ENCODE assay signal across 18 cellular contexts in genomic region chr19:17330546-17331253, GRCh38. TPM values are rescaled to one million over a fixed set of nuclear protein-coding genes. Genes with fewer than 3 reads are reported as not detected.
DNase-seq lines count a peak whose midpoint lies in the region; ATAC-seq and TF ChIP-seq lines count a peak whose summit lies in the region.
"Had no signal": no experiment of that assay in that cellular context is flagged by ENCODE, and none has a peak within 500 bp of the region (broad histone marks: within the 10 kb centered on the region; RNA-seq: fewer than 3 reads in every experiment).

No MANE protein-coding gene starts in this region.

- peaks cover 4% of the 10 kb centered on the region for H3K27me3 Mint-ChIP-seq in activated CD8-positive, alpha-beta T cell treated with anti-CD3 and anti-CD28 coated beads, Interleukin-2, amount 10 ng/mL, durations not matched to agents 7 days and 5 days (ENCODE audit: low read depth)
- no peaks in the 10 kb centered on the region for H3K27me3 Mint-ChIP-seq in activated CD8-positive, alpha-beta T cell treated with anti-CD3 and anti-CD28 coated beads for 36 hours
- H3K27me3 Mint-ChIP-seq in immature natural killer cell (ENCODE audit: low read depth in 3 of 3) = peaks cover 0 to 9% (median 8%) of the 10 kb centered on the region in 3 donors
- peaks cover 39% of the 10 kb centered on the region for H3K27me3 Mint-ChIP-seq in stimulated activated memory B cell treated with anti-CD40 and anti-IgM and Interleukin-4, amounts not matched to agents 10 μg/mL and 1 μg/mL and 100 μg/mL, for 72 hours
- peaks cover 15% of the 10 kb centered on the region for H3K27me3 Mint-ChIP-seq in progenitor cell of endocrine pancreas

- POLR2A ChIA-PET in activated CD8-positive, alpha-beta T cell treated with anti-CD3 and anti-CD28 coated beads, Interleukin-2, amount 10 ng/mL, durations not matched to agents 7 days and 5 days (lab: Charles Lee) = interaction anchor here (0.5 kb wide), 1 partner anchor 519 kb away, joined by 3 read pairs; no protein-coding TSS in a partner anchor
- POLR2A ChIA-PET in activated CD8-positive, alpha-beta T cell treated with anti-CD3 and anti-CD28 coated beads for 36 hours (lab: Charles Lee) = interaction anchor here (0.7 to 1.4 kb wide), 3 partner anchors 9 to 28 kb away, joined by 3 to 5 read pairs (median 3); partner anchors contain the start of genes ABHD8 and MRPL34
- POLR2A ChIA-PET in RWPE1 (lab: Yijun Ruan, JAX; ENCODE audit: low non-redundant PET) = no interaction called here

- CTCF ChIA-PET in activated CD8-positive, alpha-beta T cell treated with anti-CD3 and anti-CD28 coated beads, Interleukin-2, amount 10 ng/mL, durations not matched to agents 7 days and 5 days (lab: Charles Lee) = interaction anchor here (1.1 kb wide), 2 partner anchors 12 to 24 kb away, joined by 3 to 5 read pairs; no protein-coding TSS in a partner anchor
- CTCF ChIA-PET in activated CD8-positive, alpha-beta T cell treated with anti-CD3 and anti-CD28 coated beads for 36 hours (lab: Charles Lee) = interaction anchor here (0.8 to 1.7 kb wide), 2 partner anchors 25 to 55 kb away, joined by 3 to 5 read pairs; partner anchors contain the start of gene MRPL34
- CTCF ChIA-PET in RWPE1 (lab: Yijun Ruan, JAX) = interaction anchor here (0.7 kb wide), 2 partner anchors 59 to 232 kb away, joined by 3 read pairs; no protein-coding TSS in a partner anchor

- intact Hi-C loops in activated CD8-positive, alpha-beta T cell treated with anti-CD3 and anti-CD28 coated beads for 36 hours (cut with micrococcal nuclease) = no loop called here

- peaks cover 16% of the 10 kb centered on the region for H3K36me3 Mint-ChIP-seq in activated CD8-positive, alpha-beta T cell treated with anti-CD3 and anti-CD28 coated beads, Interleukin-2, amount 10 ng/mL, durations not matched to agents 7 days and 5 days (ENCODE audit: low read depth)
- H3K36me3 Mint-ChIP-seq in activated CD8-positive, alpha-beta T cell treated with anti-CD3 and anti-CD28 coated beads for 36 hours (ENCODE audit: low read depth) = no peaks in the 10 kb centered on the region
- H3K36me3 Mint-ChIP-seq in immature natural killer cell = peaks cover 0 to 3% (median 0%) of the 10 kb centered on the region in 3 donors
- H3K36me3 Mint-ChIP-seq in stimulated activated memory B cell treated with anti-CD40 and anti-IgM and Interleukin-4, amounts not matched to agents 10 μg/mL and 1 μg/mL and 100 μg/mL, for 72 hours = no peaks in the 10 kb centered on the region
- H3K36me3 Mint-ChIP-seq in progenitor cell of endocrine pancreas (ENCODE audit: insufficient read depth) = peaks cover 17% of the 10 kb centered on the region

- H3K4me1 Mint-ChIP-seq in activated CD8-positive, alpha-beta T cell treated with anti-CD3 and anti-CD28 coated beads, Interleukin-2, amount 10 ng/mL, durations not matched to agents 7 days and 5 days (ENCODE audit: low read depth) = peaks cover 33% of the 10 kb centered on the region
- peaks cover 24% of the 10 kb centered on the region for H3K4me1 Mint-ChIP-seq in activated CD8-positive, alpha-beta T cell treated with anti-CD3 and anti-CD28 coated beads for 36 hours (ENCODE audit: low read depth)
- H3K4me1 Mint-ChIP-seq in immature natural killer cell (peaks cover 18 to 31% of the 10 kb centered on the region in 2 donors), progenitor cell of endocrine pancreas (ENCODE audit: low read depth) (peaks cover 6% of the 10 kb centered on the region)
- H3K4me1 Mint-ChIP-seq in stimulated activated memory B cell treated with anti-CD40 and anti-IgM and Interleukin-4, amounts not matched to agents 10 μg/mL and 1 μg/mL and 100 μg/mL, for 72 hours = peaks cover 31% of the 10 kb centered on the region

- no peak for ATAC-seq in activated CD8-positive, alpha-beta T cell treated with anti-CD3 and anti-CD28 coated beads, Interleukin-2, amount 10 ng/mL, durations not matched to agents 7 days and 5 days
- ATAC-seq in activated CD8-positive, alpha-beta T cell treated with anti-CD3 and anti-CD28 coated beads for 36 hours = no peak
- no peak for ATAC-seq in stimulated activated memory B cell treated with anti-CD40 and anti-IgM and Interleukin-4, amounts not matched to agents 10 μg/mL and 1 μg/mL and 100 μg/mL, for 72 hours
- no peak for ATAC-seq in GM18867 (IDR thresholded peaks at IDR 0.05; ENCODE audit: unreplicated experiment)
- ATAC-seq: gastrocnemius medialis, K562, Right ventricle myocardium inferior had no signal

- DNase-seq in activated CD8-positive, alpha-beta T cell treated with anti-CD3 and anti-CD28 coated beads, Interleukin-2, amount 10 ng/mL, durations not matched to agents 7 days and 5 days = peak; percentile 21
- no peak for DNase-seq in activated CD8-positive, alpha-beta T cell treated with anti-CD3 and anti-CD28 coated beads for 36 hours
- DNase-seq in RWPE1 (ENCODE audit: low spot score) = no peak
- no peak for DNase-seq in immature natural killer cell
- DNase-seq in progenitor cell of endocrine pancreas (ENCODE audit: low spot score, unreplicated experiment) = no peak
- DNase-seq in hepatic stellate cell (ENCODE audit: low spot score) = no peak
- DNase-seq: activated CD4-positive, alpha-beta T cell treated with anti-CD3 and anti-CD28 coated beads for 48 hours; activated naive CD4-positive, alpha-beta T cell treated with anti-CD3 and anti-CD28 coated beads, Interleukin-2, amount 50 U/mL, for 16 hours; central memory CD4-positive, alpha-beta T cell; gastrocnemius medialis; GF-D8; mesenchymal stem cell; stimulated activated CD4-positive, alpha-beta T cell treated with anti-CD3 and anti-CD28 coated beads, Interleukin-4, amount 100 ng/mL, for 4 hours had no signal

- H3K4me3 Mint-ChIP-seq in activated CD8-positive, alpha-beta T cell treated with anti-CD3 and anti-CD28 coated beads, Interleukin-2, amount 10 ng/mL, durations not matched to agents 7 days and 5 days = no peak overlapping the region
- H3K4me3 Mint-ChIP-seq in activated CD8-positive, alpha-beta T cell treated with anti-CD3 and anti-CD28 coated beads for 36 hours = no peak overlapping the region
- peak overlapping the region; percentile 35 to 67 (median 52) for H3K4me3 Mint-ChIP-seq in immature natural killer cell
- H3K4me3 Mint-ChIP-seq in stimulated activated memory B cell treated with anti-CD40 and anti-IgM and Interleukin-4, amounts not matched to agents 10 μg/mL and 1 μg/mL and 100 μg/mL, for 72 hours = peak overlapping the region; percentile 22
- no peak overlapping the region for H3K4me3 Mint-ChIP-seq in progenitor cell of endocrine pancreas (ENCODE audit: low read depth)

- no peaks in the 10 kb centered on the region for H3K9me3 Mint-ChIP-seq in activated CD8-positive, alpha-beta T cell treated with anti-CD3 and anti-CD28 coated beads, Interleukin-2, amount 10 ng/mL, durations not matched to agents 7 days and 5 days (ENCODE audit: insufficient read depth)
- H3K9me3 Mint-ChIP-seq in activated CD8-positive, alpha-beta T cell treated with anti-CD3 and anti-CD28 coated beads for 36 hours = no peaks in the 10 kb centered on the region
- H3K9me3 Mint-ChIP-seq in immature natural killer cell = no peaks in the 10 kb centered on the region
- peaks cover 2% of the 10 kb centered on the region for H3K9me3 Mint-ChIP-seq in stimulated activated memory B cell treated with anti-CD40 and anti-IgM and Interleukin-4, amounts not matched to agents 10 μg/mL and 1 μg/mL and 100 μg/mL, for 72 hours
- no peaks in the 10 kb centered on the region for H3K9me3 Mint-ChIP-seq in progenitor cell of endocrine pancreas (ENCODE audit: low read depth)

- H3K27ac ChIP-seq in RWPE1 = peak overlapping the region; percentile 20
- H3K27ac ChIP-seq: ascending aorta, gastrocnemius medialis had no signal

- no peak overlapping the region for H3K27ac Mint-ChIP-seq in activated CD8-positive, alpha-beta T cell treated with anti-CD3 and anti-CD28 coated beads, Interleukin-2, amount 10 ng/mL, durations not matched to agents 7 days and 5 days
- H3K27ac Mint-ChIP-seq in activated CD8-positive, alpha-beta T cell treated with anti-CD3 and anti-CD28 coated beads for 36 hours = no peak overlapping the region
- H3K27ac Mint-ChIP-seq in immature natural killer cell (no peak overlapping the region), progenitor cell of endocrine pancreas (no peak overlapping the region)
- no peak overlapping the region for H3K27ac Mint-ChIP-seq in stimulated activated memory B cell treated with anti-CD40 and anti-IgM and Interleukin-4, amounts not matched to agents 10 μg/mL and 1 μg/mL and 100 μg/mL, for 72 hours

- TF ChIP-seq CTCF in activated CD8-positive, alpha-beta T cell treated with anti-CD3 and anti-CD28 coated beads for 36 hours (IDR thresholded peaks at IDR 0.05) = no peak
- TF ChIP-seq CTCF in RWPE1 (conservative IDR thresholded peaks at IDR 0.05; ENCODE audit: low read depth) (no peak), progenitor cell of endocrine pancreas (IDR thresholded peaks at IDR 0.05; ENCODE audit: unreplicated experiment) (no peak)

RNA-seq across cellular contexts. Expression of gene ANO8, which starts 4.0 kb away (rescaled TPM):
- 10 to 100 TPM; 13.6 to 16.4 TPM for total RNA-seq in activated CD8-positive, alpha-beta T cell treated with anti-CD3 and anti-CD28 coated beads, Interleukin-2, amount 10 ng/mL, durations not matched to agents 7 days and 5 days
- total RNA-seq in activated CD8-positive, alpha-beta T cell treated with anti-CD3 and anti-CD28 coated beads for 36 hours = 1 to 10 TPM; 5.4 TPM
- under 1 TPM; 0.06 to 0.40 (median 0.12) TPM for polyA plus RNA-seq in immature natural killer cell
- total RNA-seq in progenitor cell of endocrine pancreas = 45.2 and 45.3 TPM in 2 replicates

RNA-seq across cellular contexts. Expression of gene GTPBP3, which starts 6.7 kb away (rescaled TPM):
- total RNA-seq in activated CD8-positive, alpha-beta T cell treated with anti-CD3 and anti-CD28 coated beads, Interleukin-2, amount 10 ng/mL, durations not matched to agents 7 days and 5 days = 10 to 100 TPM; 38.6 to 39.4 TPM
- 10 to 100 TPM; 43.8 to 45.4 TPM for total RNA-seq in activated CD8-positive, alpha-beta T cell treated with anti-CD3 and anti-CD28 coated beads for 36 hours
- polyA plus RNA-seq in immature natural killer cell = 1 to 10 TPM; 2.8 to 8.8 (median 3.1) TPM
- total RNA-seq in progenitor cell of endocrine pancreas = 44.5 and 46.9 TPM in 2 replicates

RNA-seq across cellular contexts. Expression of gene DDA1, which starts 21.3 kb away (rescaled TPM):
- total RNA-seq in activated CD8-positive, alpha-beta T cell treated with anti-CD3 and anti-CD28 coated beads, Interleukin-2, amount 10 ng/mL, durations not matched to agents 7 days and 5 days = 10 to 100 TPM; 44.6 to 49.8 TPM
- 10 to 100 TPM; 25.4 to 33.2 TPM for total RNA-seq in activated CD8-positive, alpha-beta T cell treated with anti-CD3 and anti-CD28 coated beads for 36 hours
- 10 to 100 TPM; 30.0 to 48.6 (median 40.6) TPM for polyA plus RNA-seq in immature natural killer cell
- 38.6 and 41.4 TPM in 2 replicates for total RNA-seq in progenitor cell of endocrine pancreas

RNA-seq across cellular contexts. Expression of gene MRPL34, which starts 25.0 kb away (rescaled TPM):
- 100 to 1,000 TPM; 112 to 126 TPM for total RNA-seq in activated CD8-positive, alpha-beta T cell treated with anti-CD3 and anti-CD28 coated beads, Interleukin-2, amount 10 ng/mL, durations not matched to agents 7 days and 5 days
- 100 to 1,000 TPM; 101 to 107 TPM for total RNA-seq in activated CD8-positive, alpha-beta T cell treated with anti-CD3 and anti-CD28 coated beads for 36 hours
- polyA plus RNA-seq in immature natural killer cell = 100 to 1,000 TPM; 189 to 270 (median 197) TPM
- 54.0 and 54.4 TPM in 2 replicates for total RNA-seq in progenitor cell of endocrine pancreas

RNA-seq across cellular contexts. Expression of gene ABHD8, which starts 27.5 kb away (rescaled TPM):
- 1 to 10 TPM; 8.9 to 9.7 TPM for total RNA-seq in activated CD8-positive, alpha-beta T cell treated with anti-CD3 and anti-CD28 coated beads, Interleukin-2, amount 10 ng/mL, durations not matched to agents 7 days and 5 days
- 1 to 10 TPM; 5.0 to 6.0 TPM for total RNA-seq in activated CD8-positive, alpha-beta T cell treated with anti-CD3 and anti-CD28 coated beads for 36 hours
- 10 to 100 TPM in 1 of 3 donors, 1 to 10 TPM in 2; 7.5 to 10.3 (median 8.3) TPM for polyA plus RNA-seq in immature natural killer cell
- total RNA-seq in progenitor cell of endocrine pancreas = 16.2 and 16.9 TPM in 2 replicates

Comparison
In these comparisons a context has a peak if more than half of its experiments do, and no peak if none do; other contexts are left out.
1. H3K4me3 Mint-ChIP-seq: peak in immature natural killer cell (5 of 5) and stimulated activated memory B cell treated with anti-CD40 and anti-IgM and Interleukin-4, amounts not matched to agents 10 μg/mL and 1 μg/mL and 100 μg/mL, for 72 hours (single experiment); none in activated CD8-positive, alpha-beta T cell treated with anti-CD3 and anti-CD28 coated beads, Interleukin-2, amount 10 ng/mL, durations not matched to agents 7 days and 5 days (single experiment), activated CD8-positive, alpha-beta T cell treated with anti-CD3 and anti-CD28 coated beads for 36 hours (single experiment) and progenitor cell of endocrine pancreas (single experiment).